In the genomic region with DNA sequence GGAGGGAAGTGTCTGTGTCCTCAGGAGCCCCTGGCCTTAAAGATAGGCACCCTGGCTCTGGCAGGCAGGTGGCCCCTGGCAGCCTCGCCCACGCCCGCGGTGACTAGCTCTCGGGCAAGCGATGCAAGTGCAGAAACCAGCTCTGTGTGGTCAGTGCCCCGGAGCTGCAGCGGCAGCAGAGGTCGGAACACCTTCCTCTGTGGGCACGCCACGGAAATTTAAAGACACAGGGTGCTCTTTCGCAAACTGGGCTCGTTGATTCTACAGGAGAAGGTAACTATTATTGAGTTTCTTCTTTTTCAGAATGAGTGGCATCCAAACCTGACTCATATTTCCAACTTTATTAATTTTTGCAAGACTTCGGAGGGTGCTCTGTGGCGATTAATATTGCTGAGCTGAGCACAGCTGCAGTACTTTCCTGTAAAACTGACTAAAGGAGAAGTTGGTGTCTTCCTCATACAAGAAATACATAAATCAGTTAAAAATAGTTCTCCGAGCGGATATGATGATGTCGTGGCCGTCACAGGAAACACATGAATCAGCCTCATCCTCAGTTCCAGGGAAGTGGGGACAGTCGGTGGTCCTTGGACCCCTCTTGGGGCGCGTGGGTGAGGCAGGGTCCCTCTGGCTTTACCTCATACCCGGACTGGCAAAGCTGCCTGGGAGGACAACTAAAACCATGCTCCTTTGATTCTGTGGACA, we compare ENCODE assay signal across 8 cellular contexts.
DNase-seq lines count a peak whose midpoint lies in the region; ATAC-seq and TF ChIP-seq lines count a peak whose summit lies in the region.

No MANE protein-coding gene starts in this region.

- H3K4me1 ChIP-seq in esophagus muscularis mucosa: peaks cover 43 to 75% (median 55%) of the 10 kb centered on the region in 4 donors

- CTCF ChIA-PET in activated B cell treated with CpG ODN at 0.5 μM for 24 hours (lab: Charles Lee): interaction anchor here (0.8 to 5.4 kb wide), 3 partner anchors 213 to 424 kb away, joined by 3 to 40 read pairs (median 5); no protein-coding TSS in a partner anchor

- no peaks in the 10 kb centered on the region for H3K27me3 ChIP-seq in esophagus muscularis mucosa

- POLR2A ChIA-PET in activated B cell treated with CpG ODN at 0.5 μM for 24 hours (lab: Charles Lee): interaction anchor here (1.0 to 1.8 kb wide), 5 partner anchors 120 to 418 kb away, joined by 3 to 5 read pairs (median 5); a partner anchor contains a TSS

- H3K9me3 ChIP-seq in esophagus muscularis mucosa: no peaks in the 10 kb centered on the region

- TF ChIP-seq CTCF in activated B cell treated with CpG ODN at 0.5 μM for 24 hours (IDR thresholded peaks at IDR 0.05) (no peak), esophagus muscularis mucosa (IDR thresholded peaks at IDR 0.05) (no peak)

- peak; percentile 66 for ATAC-seq in activated B cell treated with CpG ODN at 0.5 μM for 24 hours (ENCODE audit: low read depth)
- no peak for ATAC-seq in GM21447 (IDR thresholded peaks at IDR 0.05; ENCODE audit: unreplicated experiment)
- ATAC-seq in GM18873 (IDR thresholded peaks at IDR 0.05; ENCODE audit: low FRiP score, unreplicated experiment): no peak
- no peak for ATAC-seq in HG03442 (IDR thresholded peaks at IDR 0.05; ENCODE audit: unreplicated experiment)

- no peak for TF ChIP-seq EP300 in esophagus muscularis mucosa (IDR thresholded peaks at IDR 0.05)

- H3K36me3 Mint-ChIP-seq in activated B cell treated with CpG ODN at 0.5 μM for 24 hours (ENCODE audit: low read depth): no peaks in the 10 kb centered on the region

- peak overlapping the region; percentile 92 for H3K27ac Mint-ChIP-seq in activated B cell treated with CpG ODN at 0.5 μM for 24 hours

- H3K4me3 Mint-ChIP-seq in activated B cell treated with CpG ODN at 0.5 μM for 24 hours: peak overlapping the region; percentile 82

- DNase-seq in HCEC 1CT: peak; percentile 57
- peak; percentile 28 for DNase-seq in activated B cell treated with CpG ODN at 0.5 μM for 24 hours
- no peak for DNase-seq in esophagus muscularis mucosa (ENCODE audit: extremely low spot score)
- no peak for DNase-seq in NCI-H146 treated with DMSO at 0.1 percent for 48 hours (lab: John Stamatoyannopoulos, UW; ENCODE audit: unreplicated experiment)

- intact Hi-C loops in activated B cell treated with CpG ODN at 0.5 μM for 24 hours (cut with micrococcal nuclease): no loop called here
- intact Hi-C loops in esophagus muscularis mucosa (cut with DNase I): no loop called here

- no peak for TF ChIP-seq POLR2A in esophagus muscularis mucosa (IDR thresholded peaks at IDR 0.05; ENCODE audit: low read depth)

- H3K9me3 Mint-ChIP-seq in activated B cell treated with CpG ODN at 0.5 μM for 24 hours: no peaks in the 10 kb centered on the region

- H3K4me1 Mint-ChIP-seq in activated B cell treated with CpG ODN at 0.5 μM for 24 hours: peaks cover 35% of the 10 kb centered on the region

- no peaks in the 10 kb centered on the region for H3K36me3 ChIP-seq in esophagus muscularis mucosa

- H3K4me3 ChIP-seq in esophagus muscularis mucosa (peak overlapping the region in 2 of 4 donors; percentile 12), skin epidermis (peak overlapping the region in 6 of 7 experiments; percentile 4 to 21 (median 12))

- WGBS in esophagus muscularis mucosa: 74% methylated on average over 23 of the region's 23 CpGs

- no peaks in the 10 kb centered on the region for H3K27me3 Mint-ChIP-seq in activated B cell treated with CpG ODN at 0.5 μM for 24 hours

- peak overlapping the region; percentile 57 to 76 (median 70) for H3K27ac ChIP-seq in esophagus muscularis mucosa (replicated peaks in 1 of 4)
- peak overlapping the region in 20 of 21 experiments; percentile 60 to 97 (median 88) for H3K27ac ChIP-seq in skin epidermis

Comparison
In these comparisons a context has a peak if more than half of its experiments do, and no peak if none do; other contexts are left out.
1. DNase-seq: peak in HCEC 1CT (single experiment) and activated B cell treated with CpG ODN at 0.5 μM for 24 hours (single experiment); none in esophagus muscularis mucosa (single experiment) and NCI-H146 treated with DMSO at 0.1 percent for 48 hours (single experiment).